In the genomic region with DNA sequence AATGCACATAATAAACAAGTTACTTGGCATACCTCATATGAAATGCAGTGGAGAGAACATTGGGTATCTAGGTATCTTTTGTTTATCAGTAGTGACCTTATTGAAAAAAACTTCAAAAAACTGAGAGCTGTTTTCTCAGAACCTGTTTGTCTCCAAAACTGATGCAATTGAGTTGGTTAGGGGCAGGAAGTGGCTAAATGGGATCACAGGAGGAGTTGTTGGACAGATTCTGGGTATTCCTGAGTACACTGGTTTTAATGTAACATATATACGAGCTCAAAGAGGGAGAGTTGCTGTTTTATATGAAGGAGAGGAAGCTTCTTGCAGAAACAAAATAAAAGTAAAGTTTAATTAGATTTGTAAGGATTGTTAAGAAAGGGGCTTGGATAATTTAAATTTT, we compare ENCODE assay signal across 26 cellular contexts.
DNase-seq lines count a peak whose midpoint lies in the region; ATAC-seq, FAIRE-seq and TF ChIP-seq lines count a peak whose summit lies in the region.
"Had no signal": no experiment of that assay in that cellular context is flagged by ENCODE, and none has a peak within 500 bp of the region (broad histone marks: within the 10 kb centered on the region; RNA-seq: fewer than 3 reads in every experiment).

No MANE protein-coding gene starts in this region.

- H3K4me3 ChIP-seq in AG10803 (ENCODE audit: low read length) (no peak overlapping the region), DND-41 (ENCODE audit: low read depth in 1 of 2, low read length in 2 of 2) (no peak overlapping the region), iPS-18a (ENCODE audit: low read length) (no peak overlapping the region)
- H3K4me3 ChIP-seq: SJSA1 had no signal

- TF ChIP-seq CTCF in AG10803 (conservative IDR thresholded peaks at IDR 0.05; ENCODE audit: low read length): no peak
- no peak for TF ChIP-seq CTCF in DND-41 (IDR thresholded peaks at IDR 0.05; ENCODE audit: borderline replicate concordance, extremely low read depth, low read length, poor library complexity, severe bottlenecking)
- no peak for TF ChIP-seq CTCF in WTC11 (IDR thresholded peaks at IDR 0.05)

- H4K20me1 ChIP-seq in DND-41 (ENCODE audit: insufficient read depth, low read length): no peaks in the 10 kb centered on the region

- H3K4me1 ChIP-seq in DND-41 (ENCODE audit: insufficient read depth, low read length): peaks cover 12% of the 10 kb centered on the region
- peaks cover 3% of the 10 kb centered on the region for H3K4me1 ChIP-seq in iPS-18a (ENCODE audit: control insufficient read depth, low read depth, low read length)
- H3K4me1 ChIP-seq: Caco-2, SJSA1 had no signal

- H3K79me2 ChIP-seq in DND-41 (ENCODE audit: insufficient read depth, low read length): no peaks in the 10 kb centered on the region

- POLR2A ChIA-PET in WTC11 (lab: Charles Lee): no interaction called here

- no peak for FAIRE-seq in urothelium cell line (lab: Jason Lieb, UNC)
- FAIRE-seq: GM12891, HepG2 had no signal

- no peak overlapping the region for H3K4me2 ChIP-seq in DND-41 (ENCODE audit: insufficient read depth, low read length)

- H3K9me3 ChIP-seq in DND-41 (ENCODE audit: insufficient read depth, low read length, severe bottlenecking): no peaks in the 10 kb centered on the region
- no peaks in the 10 kb centered on the region for H3K9me3 ChIP-seq in iPS-18a (ENCODE audit: control insufficient read depth, low read depth, low read length)
- H3K9me3 ChIP-seq: Caco-2, SJSA1 had no signal

- peaks cover 5% of the 10 kb centered on the region for H3K4me1 Mint-ChIP-seq in WTC11
- H3K4me1 Mint-ChIP-seq: B cell had no signal

- H3K27ac ChIP-seq in DND-41 (ENCODE audit: low read length): no peak overlapping the region
- H3K27ac ChIP-seq in iPS-18a (ENCODE audit: low read length): peak overlapping the region; percentile 64
- H3K27ac ChIP-seq: C4-2B, SJSA1 had no signal

- peaks cover 4% of the 10 kb centered on the region for H3K9me3 Mint-ChIP-seq in WTC11
- H3K9me3 Mint-ChIP-seq: CD8-positive, alpha-beta T cell had no signal

- H3K9ac ChIP-seq in DND-41 (ENCODE audit: low read depth, low read length): no peak overlapping the region
- H3K9ac ChIP-seq in iPS-18a (ENCODE audit: low read length): no peak overlapping the region

- no peak overlapping the region for H3K4me3 Mint-ChIP-seq in WTC11
- H3K4me3 Mint-ChIP-seq: B cell; CD8-positive, alpha-beta T cell had no signal

- peak; percentile 61; the same call in 2 of the 3 replicates for ATAC-seq in DND-41 (ENCODE audit: insufficient read depth, low read depth)
- no peak for ATAC-seq in WTC11
- ATAC-seq: CD8-positive, alpha-beta T cell; HepG2 had no signal

- CTCF ChIA-PET in WTC11 (lab: Charles Lee): no interaction called here

- H3K36me3 Mint-ChIP-seq in WTC11: peaks cover 11% of the 10 kb centered on the region; the same call in 1 of the 2 replicates

- H2AFZ ChIP-seq in DND-41 (ENCODE audit: low read depth, low read length): no peak overlapping the region

- DNase-seq in AG10803 (ENCODE audit: low read depth): peak; percentile 2
- peak; percentile 17 for DNase-seq in DND-41
- DNase-seq in WTC11 (ENCODE audit: low spot score): no peak
- no peak for DNase-seq in NK-92 (lab: John Stamatoyannopoulos, UW; ENCODE audit: unreplicated experiment)
- no peak for DNase-seq in activated CD4-positive, CD25-positive, alpha-beta regulatory T cell (lab: John Stamatoyannopoulos, UW)
- DNase-seq in urothelium cell line (ENCODE audit: low spot score): no peak
- no peak for DNase-seq in NCI-H526 treated with DMSO at 0.1 percent for 48 hours (lab: John Stamatoyannopoulos, UW)
- DNase-seq: Caco-2; CD8-positive, alpha-beta T cell; EL; GDM1; H7; Kasumi-1; NCI-H1092 treated with DMSO at 0.1 percent for 48 hours; NCI-H1436 treated with DMSO at 0.1 percent for 48 hours; NCI-H187 treated with DMSO at 0.1 percent for 48 hours; NCI-H524; NCI-H82; Right ventricle myocardium superior; RPMI8226 had no signal

- H3K27me3 ChIP-seq in DND-41 (ENCODE audit: insufficient read depth, low read length, poor library complexity) (no peaks in the 10 kb centered on the region), iPS-18a (ENCODE audit: control insufficient read depth, insufficient read depth, low read length) (no peaks in the 10 kb centered on the region)
- H3K27me3 ChIP-seq: SJSA1 had no signal

- no peaks in the 10 kb centered on the region for H3K27me3 Mint-ChIP-seq in WTC11 (ENCODE audit: low read depth)
- H3K27me3 Mint-ChIP-seq: B cell had no signal

- H3K36me3 ChIP-seq in DND-41 (ENCODE audit: insufficient read depth, low read length) (peaks cover 21% of the 10 kb centered on the region), iPS-18a (ENCODE audit: control insufficient read depth, low read depth, low read length) (peaks cover 15% of the 10 kb centered on the region)

- peak overlapping the region; percentile 65 for H3K27ac Mint-ChIP-seq in WTC11
- H3K27ac Mint-ChIP-seq: B cell; CD8-positive, alpha-beta T cell had no signal

TF ChIP-seq in WTC11, 78 proteins besides CTCF, POLR2A, EP300 and RAD21:
- TF ChIP-seq MYBL2 (CRISPR knock-in tag; IDR thresholded peaks at IDR 0.05): no peak
- TF ChIP-seq, protein P1, sequence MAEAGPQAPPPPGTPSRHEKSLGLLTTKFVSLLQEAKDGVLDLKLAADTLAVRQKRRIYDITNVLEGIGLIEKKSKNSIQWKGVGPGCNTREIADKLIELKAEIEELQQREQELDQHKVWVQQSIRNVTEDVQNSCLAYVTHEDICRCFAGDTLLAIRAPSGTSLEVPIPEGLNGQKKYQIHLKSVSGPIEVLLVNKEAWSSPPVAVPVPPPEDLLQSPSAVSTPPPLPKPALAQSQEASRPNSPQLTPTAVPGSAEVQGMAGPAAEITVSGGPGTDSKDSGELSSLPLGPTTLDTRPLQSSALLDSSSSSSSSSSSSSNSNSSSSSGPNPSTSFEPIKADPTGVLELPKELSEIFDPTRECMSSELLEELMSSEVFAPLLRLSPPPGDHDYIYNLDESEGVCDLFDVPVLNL (CRISPR knock-in tag; IDR thresholded peaks at IDR 0.05; ENCODE audit: borderline replicate concordance, low read depth): no peak
- no peak for TF ChIP-seq OVOL2 (CRISPR knock-in tag; IDR thresholded peaks at IDR 0.05; ENCODE audit: borderline replicate concordance)
- TF ChIP-seq, protein P2, sequence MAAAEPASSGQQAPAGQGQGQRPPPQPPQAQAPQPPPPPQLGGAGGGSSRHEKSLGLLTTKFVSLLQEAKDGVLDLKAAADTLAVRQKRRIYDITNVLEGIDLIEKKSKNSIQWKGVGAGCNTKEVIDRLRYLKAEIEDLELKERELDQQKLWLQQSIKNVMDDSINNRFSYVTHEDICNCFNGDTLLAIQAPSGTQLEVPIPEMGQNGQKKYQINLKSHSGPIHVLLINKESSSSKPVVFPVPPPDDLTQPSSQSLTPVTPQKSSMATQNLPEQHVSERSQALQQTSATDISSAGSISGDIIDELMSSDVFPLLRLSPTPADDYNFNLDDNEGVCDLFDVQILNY (CRISPR knock-in tag; IDR thresholded peaks at IDR 0.05): no peak
- no peak for TF ChIP-seq GTF2I (CRISPR knock-in tag; conservative IDR thresholded peaks at IDR 0.05)
- TF ChIP-seq, protein P3, sequence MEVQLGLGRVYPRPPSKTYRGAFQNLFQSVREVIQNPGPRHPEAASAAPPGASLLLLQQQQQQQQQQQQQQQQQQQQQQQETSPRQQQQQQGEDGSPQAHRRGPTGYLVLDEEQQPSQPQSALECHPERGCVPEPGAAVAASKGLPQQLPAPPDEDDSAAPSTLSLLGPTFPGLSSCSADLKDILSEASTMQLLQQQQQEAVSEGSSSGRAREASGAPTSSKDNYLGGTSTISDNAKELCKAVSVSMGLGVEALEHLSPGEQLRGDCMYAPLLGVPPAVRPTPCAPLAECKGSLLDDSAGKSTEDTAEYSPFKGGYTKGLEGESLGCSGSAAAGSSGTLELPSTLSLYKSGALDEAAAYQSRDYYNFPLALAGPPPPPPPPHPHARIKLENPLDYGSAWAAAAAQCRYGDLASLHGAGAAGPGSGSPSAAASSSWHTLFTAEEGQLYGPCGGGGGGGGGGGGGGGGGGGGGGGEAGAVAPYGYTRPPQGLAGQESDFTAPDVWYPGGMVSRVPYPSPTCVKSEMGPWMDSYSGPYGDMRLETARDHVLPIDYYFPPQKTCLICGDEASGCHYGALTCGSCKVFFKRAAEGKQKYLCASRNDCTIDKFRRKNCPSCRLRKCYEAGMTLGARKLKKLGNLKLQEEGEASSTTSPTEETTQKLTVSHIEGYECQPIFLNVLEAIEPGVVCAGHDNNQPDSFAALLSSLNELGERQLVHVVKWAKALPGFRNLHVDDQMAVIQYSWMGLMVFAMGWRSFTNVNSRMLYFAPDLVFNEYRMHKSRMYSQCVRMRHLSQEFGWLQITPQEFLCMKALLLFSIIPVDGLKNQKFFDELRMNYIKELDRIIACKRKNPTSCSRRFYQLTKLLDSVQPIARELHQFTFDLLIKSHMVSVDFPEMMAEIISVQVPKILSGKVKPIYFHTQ (CRISPR knock-in tag; IDR thresholded peaks at IDR 0.05): no peak
- TF ChIP-seq, protein P4, sequence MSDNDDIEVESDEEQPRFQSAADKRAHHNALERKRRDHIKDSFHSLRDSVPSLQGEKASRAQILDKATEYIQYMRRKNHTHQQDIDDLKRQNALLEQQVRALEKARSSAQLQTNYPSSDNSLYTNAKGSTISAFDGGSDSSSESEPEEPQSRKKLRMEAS (CRISPR knock-in tag; IDR thresholded peaks at IDR 0.05): no peak
- TF ChIP-seq ZNF317 (CRISPR knock-in tag; IDR thresholded peaks at IDR 0.05; ENCODE audit: borderline replicate concordance, low read depth): no peak
- TF ChIP-seq JUN (CRISPR knock-in tag; IDR thresholded peaks at IDR 0.05): no peak
- TF ChIP-seq, protein P5, sequence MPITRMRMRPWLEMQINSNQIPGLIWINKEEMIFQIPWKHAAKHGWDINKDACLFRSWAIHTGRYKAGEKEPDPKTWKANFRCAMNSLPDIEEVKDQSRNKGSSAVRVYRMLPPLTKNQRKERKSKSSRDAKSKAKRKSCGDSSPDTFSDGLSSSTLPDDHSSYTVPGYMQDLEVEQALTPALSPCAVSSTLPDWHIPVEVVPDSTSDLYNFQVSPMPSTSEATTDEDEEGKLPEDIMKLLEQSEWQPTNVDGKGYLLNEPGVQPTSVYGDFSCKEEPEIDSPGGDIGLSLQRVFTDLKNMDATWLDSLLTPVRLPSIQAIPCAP (CRISPR knock-in tag; IDR thresholded peaks at IDR 0.05): no peak
- no peak for TF ChIP-seq RELA (CRISPR knock-in tag; IDR thresholded peaks at IDR 0.05; ENCODE audit: borderline replicate concordance)

Comparison
In these comparisons a context has a peak if more than half of its experiments do, and no peak if none do; other contexts are left out.
1. DNase-seq: peak in AG10803 (single experiment) and DND-41 (single experiment); none in WTC11 (single experiment), NK-92 (single experiment), activated CD4-positive, CD25-positive, alpha-beta regulatory T cell (0 of 4), urothelium cell line (single experiment) and NCI-H526 treated with DMSO at 0.1 percent for 48 hours (single experiment).